9 cellular contexts compared by ENCODE assay signal in the genomic region with DNA sequence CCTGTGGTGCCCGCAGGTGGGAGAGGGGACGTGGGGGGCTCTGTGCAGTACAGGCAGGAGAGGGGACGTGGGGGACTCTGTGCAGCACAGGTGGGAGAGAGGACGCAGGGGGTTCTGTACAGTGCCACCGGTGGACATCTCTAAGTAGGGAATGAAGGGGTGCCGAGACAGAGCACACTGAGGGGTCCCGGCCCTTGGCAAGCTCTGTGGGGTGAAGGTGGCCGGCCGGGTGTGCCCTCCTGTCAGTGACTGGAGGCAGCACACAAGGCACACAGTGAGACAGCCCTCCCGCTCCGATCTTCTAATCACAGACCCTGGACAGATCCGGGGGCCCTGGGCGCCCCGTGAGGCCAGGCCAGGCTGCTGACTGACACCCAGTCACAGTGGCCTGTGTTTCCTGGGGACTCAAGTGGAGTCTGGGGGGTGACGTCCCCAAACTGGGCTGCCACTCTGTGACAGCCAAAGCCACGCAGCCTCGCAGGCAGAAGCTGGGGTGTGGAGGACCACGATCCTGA. TPM values are rescaled to one million over a fixed set of nuclear protein-coding genes. Genes with fewer than 3 reads are reported as not detected.
DNase-seq lines count a peak whose midpoint lies in the region; ATAC-seq and TF ChIP-seq lines count a peak whose summit lies in the region.
"Had no signal": no experiment of that assay in that cellular context is flagged by ENCODE, and none has a peak within 500 bp of the region (broad histone marks: within the 10 kb centered on the region; RNA-seq: fewer than 3 reads in every experiment).

No MANE protein-coding gene starts in this region.

- peak overlapping the region; percentile 83 for H3K4me3 Mint-ChIP-seq in CD8-positive, alpha-beta T cell
- peak overlapping the region; percentile 82 to 94 (median 84) for H3K4me3 Mint-ChIP-seq in T-cell
- H3K4me3 Mint-ChIP-seq in stimulated activated naive B cell treated with anti-CD40 and anti-IgM and Interleukin-4, amounts not matched to agents 10 μg/mL and 1 μg/mL and 100 μg/mL, for 72 hours = peak overlapping the region; percentile 79 to 83

- H3K9me3 ChIP-seq in CD8-positive, alpha-beta T cell (ENCODE audit: low read length) = no peaks in the 10 kb centered on the region
- H3K9me3 ChIP-seq in esophagus muscularis mucosa = no peaks in the 10 kb centered on the region
- no peaks in the 10 kb centered on the region for H3K9me3 ChIP-seq in HAP-1

- no peaks in the 10 kb centered on the region for H3K27me3 ChIP-seq in CD8-positive, alpha-beta T cell (ENCODE audit: insufficient read depth, low read length)
- H3K27me3 ChIP-seq in esophagus muscularis mucosa (no peaks in the 10 kb centered on the region), HAP-1 (ENCODE audit: low read depth) (no peaks in the 10 kb centered on the region)

- no peak for TF ChIP-seq EP300 in esophagus muscularis mucosa (IDR thresholded peaks at IDR 0.05)

- CTCF ChIA-PET in CD8-positive, alpha-beta T cell (lab: Charles Lee) = interaction anchor here (1.9 to 4.6 kb wide), 2 partner anchors 10 to 63 kb away, joined by 9 to 29 read pairs; no protein-coding TSS in a partner anchor
- CTCF ChIA-PET in T-cell (lab: Charles Lee) = interaction anchor here in 1 of 2 donors (0.9 kb wide), 1 partner anchor 58 kb away, joined by 3 read pairs; no protein-coding TSS in a partner anchor

- in situ Hi-C loops in G401 (cut with HindIII; ENCODE audit: low sequenced_read_pairs) (no loop called here), HAP-1 (cut with MboI; ENCODE audit: low sequenced_read_pairs) (no loop called here)

- H3K4me1 ChIP-seq in CD8-positive, alpha-beta T cell (ENCODE audit: insufficient read depth, low read length) = peaks cover 22% of the 10 kb centered on the region
- peaks cover 74 to 75% (median 75%) of the 10 kb centered on the region in 4 donors for H3K4me1 ChIP-seq in esophagus muscularis mucosa
- H3K4me1 ChIP-seq in HAP-1 = peaks cover 6% of the 10 kb centered on the region

- no peak for TF ChIP-seq POLR2A in esophagus muscularis mucosa (IDR thresholded peaks at IDR 0.05; ENCODE audit: low read depth)

- H3K36me3 Mint-ChIP-seq in CD8-positive, alpha-beta T cell = peaks cover 7% of the 10 kb centered on the region
- H3K36me3 Mint-ChIP-seq in T-cell = peaks cover 4% of the 10 kb centered on the region
- H3K36me3 Mint-ChIP-seq in stimulated activated naive B cell treated with anti-CD40 and anti-IgM and Interleukin-4, amounts not matched to agents 10 μg/mL and 1 μg/mL and 100 μg/mL, for 72 hours = peaks cover 32 to 52% of the 10 kb centered on the region in 2 donors

- no peak for TF ChIP-seq CTCF in CD8-positive, alpha-beta T cell (IDR thresholded peaks at IDR 0.05)
- no peak for TF ChIP-seq CTCF in esophagus muscularis mucosa (IDR thresholded peaks at IDR 0.05)

- H3K27ac Mint-ChIP-seq in CD8-positive, alpha-beta T cell = peak overlapping the region; percentile 74
- H3K27ac Mint-ChIP-seq in T-cell = peak overlapping the region; percentile 89 to 90
- peak overlapping the region; percentile 86 for H3K27ac Mint-ChIP-seq in stimulated activated naive B cell treated with anti-CD40 and anti-IgM and Interleukin-4, amounts not matched to agents 10 μg/mL and 1 μg/mL and 100 μg/mL, for 72 hours

- 77% methylated on average over 14 of the region's 18 CpGs for WGBS in esophagus muscularis mucosa

- H3K9me3 Mint-ChIP-seq in CD8-positive, alpha-beta T cell = no peaks in the 10 kb centered on the region
- H3K9me3 Mint-ChIP-seq in T-cell = no peaks in the 10 kb centered on the region
- H3K9me3 Mint-ChIP-seq in stimulated activated naive B cell treated with anti-CD40 and anti-IgM and Interleukin-4, amounts not matched to agents 10 μg/mL and 1 μg/mL and 100 μg/mL, for 72 hours = no peaks in the 10 kb centered on the region

- POLR2A ChIA-PET in CD8-positive, alpha-beta T cell (lab: Charles Lee) = interaction anchor here (0.9 to 2.2 kb wide), 2 partner anchors 11 to 63 kb away, joined by 3 to 10 read pairs; partner anchors contain the start of gene GPR146
- POLR2A ChIA-PET in T-cell (lab: Charles Lee) = no interaction called here

- ATAC-seq in CD8-positive, alpha-beta T cell = peak; percentile 9
- peak; percentile 13 to 44 (median 29) for ATAC-seq in T-cell (replicated peaks in 1 of 4)
- ATAC-seq in stimulated activated naive B cell treated with anti-CD40 and anti-IgM and Interleukin-4, amounts not matched to agents 10 μg/mL and 1 μg/mL and 100 μg/mL, for 72 hours (replicated peaks) = peak; percentile 17 to 22

- H3K4me3 ChIP-seq in CD8-positive, alpha-beta T cell (ENCODE audit: low read depth, low read length) = peak overlapping the region; percentile 71
- H3K4me3 ChIP-seq in esophagus muscularis mucosa = peak overlapping the region; percentile 45 to 57 (median 48)
- no peak overlapping the region for H3K4me3 ChIP-seq in HAP-1

- no peaks in the 10 kb centered on the region for H3K27me3 Mint-ChIP-seq in CD8-positive, alpha-beta T cell (ENCODE audit: low read depth)
- no peaks in the 10 kb centered on the region for H3K27me3 Mint-ChIP-seq in T-cell
- peaks cover 46 to 73% of the 10 kb centered on the region in 2 donors for H3K27me3 Mint-ChIP-seq in stimulated activated naive B cell treated with anti-CD40 and anti-IgM and Interleukin-4, amounts not matched to agents 10 μg/mL and 1 μg/mL and 100 μg/mL, for 72 hours

- intact Hi-C loops in CD8-positive, alpha-beta T cell (cut with DNase I, micrococcal nuclease) = no loop called here
- intact Hi-C loops in esophagus muscularis mucosa (cut with DNase I) = no loop called here

- peaks cover 13% of the 10 kb centered on the region for H3K4me1 Mint-ChIP-seq in CD8-positive, alpha-beta T cell (ENCODE audit: low read depth)
- H3K4me1 Mint-ChIP-seq in T-cell = peaks cover 23 to 34% (median 24%) of the 10 kb centered on the region in 3 donors
- H3K4me1 Mint-ChIP-seq in stimulated activated naive B cell treated with anti-CD40 and anti-IgM and Interleukin-4, amounts not matched to agents 10 μg/mL and 1 μg/mL and 100 μg/mL, for 72 hours = peaks cover 38 to 56% of the 10 kb centered on the region in 2 donors

- no peaks in the 10 kb centered on the region for H3K36me3 ChIP-seq in CD8-positive, alpha-beta T cell (ENCODE audit: insufficient read depth, low read length)
- peaks cover 4 to 22% (median 13%) of the 10 kb centered on the region in 4 donors for H3K36me3 ChIP-seq in esophagus muscularis mucosa
- H3K36me3 ChIP-seq in HAP-1 (replicated peaks) = no peaks in the 10 kb centered on the region

- DNase-seq in CD8-positive, alpha-beta T cell = no peak
- DNase-seq in T-cell (no peak), esophagus muscularis mucosa (ENCODE audit: extremely low spot score) (no peak), SKM-1 treated with dmso at 0.1 percent for 144 hours (lab: John Stamatoyannopoulos, UW; ENCODE audit: unreplicated experiment) (no peak), G401 (ENCODE audit: low spot score) (no peak), HAP-1 (ENCODE audit: low spot score in 2 of 2) (no peak)
- DNase-seq in stimulated activated naive B cell treated with anti-CD40 and anti-IgM and Interleukin-4, amounts not matched to agents 10 μg/mL and 1 μg/mL and 100 μg/mL, for 72 hours = no peak
- DNase-seq: cortex of kidney, NCI-H187 had no signal

- H3K27ac ChIP-seq in CD8-positive, alpha-beta T cell (ENCODE audit: low read depth, low read length) = no peak overlapping the region
- peak overlapping the region; percentile 56 to 83 (median 72) for H3K27ac ChIP-seq in esophagus muscularis mucosa (replicated peaks in 1 of 4)

RNA-seq across cellular contexts. Expression of gene GPR146, which starts 11.2 kb away (rescaled TPM):
- 1 to 10 TPM; 4.4 to 5.0 TPM for total RNA-seq in CD8-positive, alpha-beta T cell
- 10 to 100 TPM; 11.9 to 14.7 (median 13.0) TPM for total RNA-seq in T-cell
- total RNA-seq in esophagus muscularis mucosa = 10 to 100 TPM; 12.5 to 30.8 (median 25.5) TPM
- 1.2 TPM in 1 of 2 replicates, not detected in the other for total RNA-seq in G401 (2014; rRNA removed; shearing (Covaris generic))

RNA-seq across cellular contexts. Expression of gene GPER1, which starts 32.4 kb away (rescaled TPM):
- total RNA-seq in CD8-positive, alpha-beta T cell = under 1 TPM in 1 of 2 experiments, not detected in 1; 0.11 TPM
- total RNA-seq in T-cell (under 1 TPM in 3 of 5 donors, not detected in 2; 0.23 to 0.41 (median 0.26) TPM), esophagus muscularis mucosa (10 to 100 TPM in 2 of 4 donors, 1 to 10 TPM in 2; 4.6 to 19.9 (median 11.0) TPM)
- 1.4 and 3.5 TPM in 2 replicates for total RNA-seq in G401 (2014; rRNA removed; shearing (Covaris generic))
